Comparison of ENCODE assay signal across 23 cellular contexts in genomic region chr1:29439615-29440014, GRCh38.
"Had no signal": no experiment of that assay in that cellular context is flagged by ENCODE, and none has a peak within 500 bp of the region (broad histone marks: within the 10 kb centered on the region; RNA-seq: fewer than 3 reads in every experiment).

No MANE protein-coding gene starts in this region.

- H3K36me3 ChIP-seq: esophagus squamous epithelium, gastroesophageal sphincter, left ventricle myocardium inferior, neutrophil, right atrium auricular region, stomach had no signal

- H3K4me1 ChIP-seq: esophagus squamous epithelium, gastroesophageal sphincter, left ventricle myocardium inferior, right atrium auricular region, stomach had no signal

- DNase-seq: cortex of kidney; effector memory CD4-positive, alpha-beta T cell; esophagus squamous epithelium; foreskin fibroblast; glutamatergic neuron; immature natural killer cell; kidney; left cardiac atrium; left ventricle myocardium inferior; mesenchymal stem cell; naive thymus-derived CD4-positive, alpha-beta T cell; nephron progenitor cell; small intestine; stimulated activated CD4-positive, alpha-beta T cell treated with anti-CD3 and anti-CD28 coated beads, Interleukin-12 subunit alpha, Interleukin-12 subunit beta, amount 100 ng/mL, for 4 hours; stimulated activated naive CD4-positive, alpha-beta T cell; stomach; substantia nigra; trophoblast cell had no signal

- H3K4me3 Mint-ChIP-seq: immature natural killer cell; naive thymus-derived CD4-positive, alpha-beta T cell; nephron progenitor cell had no signal

- H3K4me3 ChIP-seq: dorsolateral prefrontal cortex, esophagus squamous epithelium, gastroesophageal sphincter, left ventricle myocardium inferior, lung, right atrium auricular region, stomach had no signal

- H3K27ac Mint-ChIP-seq: immature natural killer cell; naive thymus-derived CD4-positive, alpha-beta T cell; nephron progenitor cell had no signal

- H3K27ac ChIP-seq: dorsolateral prefrontal cortex, esophagus squamous epithelium, gastroesophageal sphincter, left ventricle myocardium inferior, neutrophil, right atrium auricular region, stomach had no signal

- H3K9me3 Mint-ChIP-seq: immature natural killer cell; naive thymus-derived CD4-positive, alpha-beta T cell; nephron progenitor cell had no signal

- ATAC-seq: gastroesophageal sphincter; left cardiac atrium; naive thymus-derived CD4-positive, alpha-beta T cell had no signal

- H3K4me1 Mint-ChIP-seq: immature natural killer cell had no signal

- H3K36me3 Mint-ChIP-seq: immature natural killer cell; naive thymus-derived CD4-positive, alpha-beta T cell had no signal

- H3K9me3 ChIP-seq: esophagus squamous epithelium, gastroesophageal sphincter, left ventricle myocardium inferior, neutrophil, right atrium auricular region, stomach had no signal
